Comparison of ENCODE assay signal across 25 cellular contexts in the genomic region with DNA sequence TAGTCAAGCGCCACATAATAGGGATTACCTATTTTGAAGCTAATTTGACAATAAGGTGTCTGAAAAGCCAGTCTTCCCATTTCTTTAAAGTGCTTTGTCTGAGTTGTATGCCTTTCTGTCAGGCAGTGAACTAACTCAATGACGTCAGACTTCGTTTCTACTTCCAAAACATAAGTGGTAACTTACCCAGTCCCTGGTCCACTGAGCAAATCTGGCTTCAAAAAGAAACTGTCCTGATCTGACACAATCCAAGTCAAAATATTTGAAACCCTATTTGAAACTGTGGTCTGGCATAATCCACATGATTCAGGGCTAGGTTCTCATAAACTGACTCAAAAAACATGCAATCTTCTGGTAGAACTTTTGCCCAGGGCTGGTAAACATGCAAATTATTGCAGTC. TPM values are rescaled to one million over a fixed set of nuclear protein-coding genes. Genes with fewer than 3 reads are reported as not detected.
DNase-seq lines count a peak whose midpoint lies in the region; ATAC-seq, FAIRE-seq and TF ChIP-seq lines count a peak whose summit lies in the region.
"Had no signal": no experiment of that assay in that cellular context is flagged by ENCODE, and none has a peak within 500 bp of the region (broad histone marks: within the 10 kb centered on the region; RNA-seq: fewer than 3 reads in every experiment).

No MANE protein-coding gene starts in this region.

- no peak overlapping the region for H3K27ac ChIP-seq in HEK293 (ENCODE audit: extremely low read depth, low read depth, low read length)
- no peak overlapping the region for H3K27ac ChIP-seq in K562 (ENCODE audit: extremely low read depth, low read depth, low read length)
- H3K27ac ChIP-seq: esophagus squamous epithelium, left lung, neutrophil, psoas muscle had no signal

- no peaks in the 10 kb centered on the region for H3K9me1 ChIP-seq in K562 (ENCODE audit: control insufficient read depth, insufficient read depth, low read length)

- H4K20me1 ChIP-seq in K562 (replicated peaks; ENCODE audit: control insufficient read depth, insufficient read depth, low read length): no peaks in the 10 kb centered on the region

- H3K4me3 ChIP-seq in AG09309 (ENCODE audit: control insufficient read depth, low read depth, low read length): no peak overlapping the region
- no peak overlapping the region for H3K4me3 ChIP-seq in HEK293 (ENCODE audit: low read depth, low read length)
- no peak overlapping the region for H3K4me3 ChIP-seq in K562
- H3K4me3 ChIP-seq: esophagus squamous epithelium, left lung, psoas muscle had no signal

- TF ChIP-seq CTCF in AG09309 (IDR thresholded peaks at IDR 0.05; ENCODE audit: control insufficient read depth, insufficient read depth, low read depth, low read length, missing control alignments) (no peak), HEK293 (tag by site-specific recombination; IDR thresholded peaks at IDR 0.05) (no peak), K562 (IDR thresholded peaks at IDR 0.05 in 2 of 3, conservative IDR thresholded peaks at IDR 0.05 in 1 of 3; ENCODE audit: insufficient read depth in 2 of 3, low read depth in 1 of 3, low read length in 3 of 3) (no peak), GM20000 (IDR thresholded peaks at IDR 0.05; ENCODE audit: extremely low read depth, missing control alignments) (no peak)

- no peaks in the 10 kb centered on the region for H3K27me3 ChIP-seq in K562 (ENCODE audit: control insufficient read depth in 2 of 2, insufficient read depth in 2 of 2, low read length in 2 of 2)
- H3K27me3 ChIP-seq: esophagus squamous epithelium, left lung, neutrophil had no signal

- TF ChIP-seq RAD21 in K562 (CRISPR knock-in tag; conservative IDR thresholded peaks at IDR 0.05 in 1 of 2, IDR thresholded peaks at IDR 0.05 in 1 of 2): no peak

- H3K36me3 ChIP-seq in HEK293 (ENCODE audit: control insufficient read depth in 2 of 2, insufficient read depth in 1 of 2, low read length in 2 of 2) (no peaks in the 10 kb centered on the region), K562 (ENCODE audit: control insufficient read depth, insufficient read depth, low read length) (no peaks in the 10 kb centered on the region)
- H3K36me3 ChIP-seq: esophagus squamous epithelium, left lung, neutrophil had no signal

- ATAC-seq in K562 (no peak), esophagus mucosa (no peak)
- ATAC-seq: left lung, psoas muscle had no signal

- DNase-seq in AG09309 (ENCODE audit: low read depth): peak; percentile 81
- DNase-seq in K562 (ENCODE audit: extremely low read depth in 1 of 4, low spot score in 3 of 4): no peak
- DNase-seq in myocyte (ENCODE audit: low read depth): peak; percentile 32
- DNase-seq in GM20000 (ENCODE audit: low spot score): no peak
- DNase-seq in GDM1 (lab: John Stamatoyannopoulos, UW): no peak
- no peak for DNase-seq in HEK293T (ENCODE audit: extremely low spot score)
- DNase-seq: activated CD4-positive, alpha-beta memory T cell treated with anti-CD3 and anti-CD28 coated beads, Interleukin-2, amount 10 ng/mL, durations not matched to agents 7 days and 5 days; activated CD4-positive, CD25-positive, alpha-beta regulatory T cell; activated naive CD4-positive, alpha-beta T cell treated with Interleukin-2 at 50 U/mL for 16 hours; activated T-cell treated with anti-CD3 and anti-CD28 coated beads, Interleukin-2, amount 50 U/mL, for 1 hour; aorta; CD4-positive, alpha-beta memory T cell; effector memory CD4-positive, alpha-beta T cell; esophagus squamous epithelium; KG1; left lung; NCI-H1048; NCI-H2029; NK-92 treated with Interleukin-12 subunit alpha and Interleukin-12 subunit beta, amount 100 ng/mL, for 24 hours; psoas muscle had no signal

- POLR2A ChIA-PET in HEK293 (lab: Yijun Ruan, JAX): no interaction called here
- POLR2A ChIA-PET in K562 (lab: Yijun Ruan, JAX): no interaction called here
- POLR2A ChIA-PET in HEK293T (lab: Yijun Ruan, JAX): no interaction called here

- in situ Hi-C loops in K562 (cut with MboI): loop anchor here (10.0 kb wide), 1 partner anchor 162 kb away; no protein-coding TSS in a partner anchor

- no peak for TF ChIP-seq EP300 in K562 (IDR thresholded peaks at IDR 0.05; ENCODE audit: low read length)

- FAIRE-seq in K562 (lab: Jason Lieb, UNC): no peak
- FAIRE-seq: H1 had no signal

- no peaks in the 10 kb centered on the region for H3K4me1 ChIP-seq in HEK293 (ENCODE audit: control insufficient read depth, insufficient read depth, low read length)
- H3K4me1 ChIP-seq in K562 (replicated peaks in 1 of 2; ENCODE audit: control insufficient read depth in 2 of 2, insufficient read depth in 2 of 2, low read length in 2 of 2): no peaks in the 10 kb centered on the region; a peak in 1 of 5 replicates
- H3K4me1 ChIP-seq: esophagus squamous epithelium, left lung, psoas muscle had no signal

- H3K79me2 ChIP-seq in K562 (ENCODE audit: control insufficient read depth, insufficient read depth, low read length): no peaks in the 10 kb centered on the region

- no peak for TF ChIP-seq POLR2A in K562 (conservative IDR thresholded peaks at IDR 0.05)

- no peak overlapping the region for H3K9ac ChIP-seq in K562 (ENCODE audit: insufficient read depth in 1 of 2, low read depth in 2 of 2, low read length in 2 of 2)

- intact Hi-C loops in K562 (cut with micrococcal nuclease): no loop called here

- CTCF ChIA-PET in HEK293 (lab: Yijun Ruan, JAX) (interaction anchor here (0.7 kb wide), 1 partner anchor 679 kb away, joined by 3 read pairs; no protein-coding TSS in a partner anchor), K562 (lab: Yijun Ruan, JAX; ENCODE audit: low intra/inter-chr PET ratio) (no interaction called here), HEK293T (lab: Yijun Ruan, JAX) (no interaction called here)

- H3K9me3 ChIP-seq in HEK293 (ENCODE audit: control insufficient read depth, insufficient read depth, low read depth, low read length) (no peaks in the 10 kb centered on the region), K562 (replicated peaks; ENCODE audit: control insufficient read depth, insufficient read depth, low read depth, low read length) (no peaks in the 10 kb centered on the region)
- H3K9me3 ChIP-seq: esophagus squamous epithelium, left lung, neutrophil, psoas muscle had no signal

- no peak overlapping the region for H3K4me2 ChIP-seq in K562 (ENCODE audit: insufficient read depth, low read length)

- 2% methylated on average over 3 of the region's 3 CpGs for WGBS in K562 (ENCODE audit: insufficient coverage, low coverage, missing lambda C conversion rate)

- H2AFZ ChIP-seq in K562 (ENCODE audit: low read depth, low read length): no peak overlapping the region

- no TSS peak for BruUV-seq in K562 (replicated peaks; lab: Mats Ljungman, UMichigan)

TF ChIP-seq in HEK293, 187 proteins besides CTCF, POLR2A, EP300 and RAD21:
- no peak for TF ChIP-seq ZNF426 (tag by site-specific recombination; IDR thresholded peaks at IDR 0.05)
- 0 out of 2 replicates have a peak, but pooled peaks have one; percentile 20 for TF ChIP-seq ZNF660 (tag by site-specific recombination; IDR thresholded peaks at IDR 0.05)

TF ChIP-seq in K562, 482 proteins besides CTCF, POLR2A, EP300 and RAD21 (continues in another document):
- no peak for TF ChIP-seq ATF1 (CRISPR knock-in tag; IDR thresholded peaks at IDR 0.05)
- TF ChIP-seq ATF1 (tag; IDR thresholded peaks at IDR 0.05): 0 out of 2 replicates have a peak, but pooled peaks have one; percentile 11
- no peak for TF ChIP-seq CBX3 (IDR thresholded peaks at IDR 0.05; ENCODE audit: borderline replicate concordance in 1 of 2, low read length in 2 of 2)
- TF ChIP-seq RBM15 (IDR thresholded peaks at IDR 0.05; ENCODE audit: insufficient read depth, low read length): no peak
- TF ChIP-seq, protein P1, sequence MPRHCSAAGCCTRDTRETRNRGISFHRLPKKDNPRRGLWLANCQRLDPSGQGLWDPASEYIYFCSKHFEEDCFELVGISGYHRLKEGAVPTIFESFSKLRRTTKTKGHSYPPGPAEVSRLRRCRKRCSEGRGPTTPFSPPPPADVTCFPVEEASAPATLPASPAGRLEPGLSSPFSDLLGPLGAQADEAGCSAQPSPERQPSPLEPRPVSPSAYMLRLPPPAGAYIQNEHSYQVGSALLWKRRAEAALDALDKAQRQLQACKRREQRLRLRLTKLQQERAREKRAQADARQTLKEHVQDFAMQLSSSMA (CRISPR knock-in tag; IDR thresholded peaks at IDR 0.05): no peak

TF ChIP-seq in HEK293T, 16 proteins besides CTCF, POLR2A, EP300 and RAD21:
- no peak for TF ChIP-seq ELF4 (IDR thresholded peaks at IDR 0.05)
- no peak for TF ChIP-seq FOXM1 (IDR thresholded peaks at IDR 0.05; ENCODE audit: borderline replicate concordance)
- no peak for TF ChIP-seq L3MBTL2 (conservative IDR thresholded peaks at IDR 0.05)
- no peak for TF ChIP-seq ZNF384 (IDR thresholded peaks at IDR 0.05)
- no peak for TF ChIP-seq CTBP1 (IDR thresholded peaks at IDR 0.05; ENCODE audit: borderline replicate concordance)
- TF ChIP-seq SP1 (IDR thresholded peaks at IDR 0.05): no peak
- TF ChIP-seq LEF1 (IDR thresholded peaks at IDR 0.05; ENCODE audit: borderline replicate concordance): no peak

RNA-seq across cellular contexts. Expression of gene DIRAS3, which starts 34.1 kb away (rescaled TPM):
- total RNA-seq in K562 (2011; cell fraction: chromatin; rRNA removed; ENCODE audit: low replicate concordance): 0.60 and 1.1 TPM in 2 replicates
- total RNA-seq in K562 (2011; cell fraction: nucleolus; rRNA removed): 1.0 and 1.2 TPM in 2 replicates
- total RNA-seq in K562 (2011; cell fraction: nucleoplasm; rRNA removed): 0.38 and 2.0 TPM in 2 replicates
- total RNA-seq in K562 (2014; rRNA removed) (30.8 and 44.5 TPM in 2 replicates), K562 (2014; rRNA removed; fragmentation: Illumina TruSeq; extraction: Trizol) (28.5 and 31.7 TPM in 2 replicates), K562 (2015; rRNA removed; fragmentation: Illumina TruSeq; extraction: Trizol) (64.1 and 65.5 TPM in 2 replicates), K562 (2021) (31.6 and 37.0 TPM in 2 replicates), myocyte (5.7 and 6.3 TPM in 2 replicates), esophagus mucosa (2.2 TPM)
- polyA plus RNA-seq in K562 (2011; rRNA removed) (5.8 and 7.9 TPM in 2 replicates), K562 (2014; fragmentation: Illumina TruSeq; extraction: Trizol) (36.7 and 41.7 TPM in 2 replicates), K562 (2014; fragmentation: Nextera tagmentation; extraction: Ambion mirVana) (10 to 100 TPM; 90.4 to 96.1 TPM), K562 (2014; rRNA removed) (56.8 and 59.6 TPM in 2 replicates)
- 4.7 and 6.9 TPM in 2 replicates for polyA plus RNA-seq in K562 (2011; cell fraction: cytosol; rRNA removed)
- 3.4 and 4.2 TPM in 2 replicates for polyA plus RNA-seq in K562 (2011; cell fraction: nucleus; rRNA removed)
- polyA plus RNA-seq in K562 (2012): 68.6 and 142 TPM in 2 replicates
- polyA minus RNA-seq in K562 (2011; rRNA and poly(A)+ RNA removed): 3.0 and 5.3 TPM in 2 replicates
- polyA minus RNA-seq in K562 (2011; cell fraction: cytosol; rRNA and poly(A)+ RNA removed): 1.5 and 3.9 TPM in 2 replicates
- polyA minus RNA-seq in K562 (2011; cell fraction: nucleus; rRNA and poly(A)+ RNA removed): 1.2 and 1.3 TPM in 2 replicates
- polyA plus RNA-seq in myocyte (2012): 5.3 TPM
- total RNA-seq: activated CD4-positive, alpha-beta memory T cell treated with anti-CD3 and anti-CD28 coated beads, Interleukin-2, amount 10 ng/mL, durations not matched to agents 7 days and 5 days; CD4-positive, alpha-beta memory T cell; H1; NCI-H460 had no signal
- polyA plus RNA-seq: CD4-positive, alpha-beta memory T cell had no signal

Comparison
In these comparisons a context has a peak if more than half of its experiments do, and no peak if none do; other contexts are left out.
1. DNase-seq: peak in AG09309 (single experiment) and myocyte (single experiment); none in K562 (0 of 4), GM20000 (single experiment), GDM1 (single experiment) and HEK293T (single experiment).